27 cellular contexts compared by ENCODE assay signal in genomic region chr3:178343433-178344038, GRCh38.
DNase-seq lines count a peak whose midpoint lies in the region; ATAC-seq and TF ChIP-seq lines count a peak whose summit lies in the region.
"Had no signal": no experiment of that assay in that cellular context is flagged by ENCODE, and none has a peak within 500 bp of the region (broad histone marks: within the 10 kb centered on the region; RNA-seq: fewer than 3 reads in every experiment).

No MANE protein-coding gene starts in this region.

- dilution Hi-C loops in IMR-90 (cut with HindIII; ENCODE audit: low sequenced_read_pairs, unreplicated experiment), result no loop called here

- H3K27ac ChIP-seq in IMR-90 (ENCODE audit: insufficient read depth, low read length), result no peak overlapping the region
- peak overlapping the region in 1 of 5 donors; percentile 16 for H3K27ac ChIP-seq in stomach
- H3K27ac ChIP-seq: adrenal gland, BLaER1, body of pancreas, neural progenitor cell, VCaP had no signal

- no peak overlapping the region for H3K56ac ChIP-seq in IMR-90 (ENCODE audit: extremely low read depth, insufficient read depth, low read length)

- no peaks in the 10 kb centered on the region for H3K27me3 ChIP-seq in IMR-90 (ENCODE audit: control insufficient read depth, insufficient read depth, low read length)
- no peaks in the 10 kb centered on the region for H3K27me3 ChIP-seq in stomach
- H3K27me3 ChIP-seq: adrenal gland, BLaER1, body of pancreas, neural progenitor cell had no signal

- no peak overlapping the region for H3K9ac ChIP-seq in IMR-90 (ENCODE audit: low read depth, low read length)
- H3K9ac ChIP-seq: BLaER1, neural progenitor cell had no signal

- no peak for DNase-seq in IMR-90
- peak; percentile 26 for DNase-seq in epithelial cell of esophagus (ENCODE audit: low read depth)
- DNase-seq in neural crest cell (ENCODE audit: low read depth, low spot score), result no peak
- peak; percentile 87 for DNase-seq in stomach
- no peak for DNase-seq in Calu3
- DNase-seq in NCI-H2171 treated with DMSO at 0.1 percent for 48 hours (lab: John Stamatoyannopoulos, UW), result no peak
- DNase-seq in KBM-7, result no peak
- DNase-seq: activated CD4-positive, alpha-beta T cell treated with anti-CD3 and anti-CD28 coated beads for 48 hours; activated gamma-delta T cell treated with Interleukin-2 at 50 U/mL for 16 hours; activated T-cell treated with anti-CD3 and anti-CD28 coated beads, Interleukin-2, amount 50 U/mL, for 24 hours; adrenal gland; COR-L47; DMS79; GF-D8; HCEC 1CT; islet precursor cell; Kasumi-1; NCI-H1092; NCI-H187; SIG-M5 had no signal

- no peak for TF ChIP-seq RAD21 in IMR-90 (IDR thresholded peaks at IDR 0.05; ENCODE audit: low read length)

- in situ Hi-C loops in IMR-90 (cut with MboI; ENCODE audit: low sequenced_read_pairs) (loop anchor here (25.0 kb wide), 1 partner anchor 1281 kb away; no protein-coding TSS in a partner anchor), KBM-7 (cut with MboI; ENCODE audit: low pct_unique_long_range_greater_than_20kb, low sequenced_read_pairs) (no loop called here)

- 100% methylated on average over 1 of the region's 5 CpGs; no CpG with 5 or more reads in 1 of the 2 experiments for WGBS in IMR-90 (ENCODE audit: extremely low coverage in 2 of 2, insufficient read length in 1 of 2), 2 experiments
- 20 to 69% (median 45%) methylated on average over 5 of the region's 5 CpGs for WGBS in stomach, 5 donors

- no peak overlapping the region for H2AFZ ChIP-seq in IMR-90 (replicated peaks; ENCODE audit: low read length, poor library complexity)
- H2AFZ ChIP-seq: neural progenitor cell had no signal

- peak overlapping the region; percentile 49; the same call in 1 of the 2 replicates for H3K4ac ChIP-seq in IMR-90 (ENCODE audit: low read depth, low read length)

- CTCF ChIA-PET in IMR-90 (lab: Yijun Ruan, JAX) (no interaction called here), Calu3 (lab: Charles Lee) (no interaction called here)

- peak overlapping the region; percentile 47 for H2AK9ac ChIP-seq in IMR-90 (replicated peaks; ENCODE audit: low read depth, low read length, poor library complexity)

- TF ChIP-seq EP300 in stomach (IDR thresholded peaks at IDR 0.05), result no peak

- H4K91ac ChIP-seq in IMR-90 (ENCODE audit: insufficient read depth, low read depth, low read length), result peak overlapping the region; percentile 49; the same call in 1 of the 2 replicates

- H3K79me1 ChIP-seq in IMR-90 (ENCODE audit: low read depth in 1 of 2, low read length in 2 of 2), result no peaks in the 10 kb centered on the region

- H3K4me1 Mint-ChIP-seq in neural crest cell (peaks cover 4% of the 10 kb centered on the region), Calu3 (ENCODE audit: low read depth, unreplicated experiment) (peaks cover 26% of the 10 kb centered on the region)

- H4K8ac ChIP-seq in IMR-90 (ENCODE audit: low read depth in 2 of 2, low read length in 2 of 2), result no peak overlapping the region

- H3K9me3 Mint-ChIP-seq in neural crest cell (no peaks in the 10 kb centered on the region), Calu3 (ENCODE audit: low read depth, unreplicated experiment) (no peaks in the 10 kb centered on the region)
- H3K9me3 Mint-ChIP-seq: activated T-cell treated with anti-CD3 and anti-CD28 coated beads, Interleukin-2, amount 50 U/mL, for 24 hours; neural progenitor cell; stimulated activated naive CD8-positive, alpha-beta T cell treated with anti-CD3 and anti-CD28 coated beads, Interleukin-15, Interleukin-2, amounts not matched to agents 100 ng/mL and 50 ng/mL, for 24 hours had no signal

- H3K18ac ChIP-seq in IMR-90 (ENCODE audit: low read depth, low read length), result no peak overlapping the region

- no peaks in the 10 kb centered on the region for H3K36me3 ChIP-seq in IMR-90 (ENCODE audit: control insufficient read depth, insufficient read depth, low read length)
- no peaks in the 10 kb centered on the region for H3K36me3 ChIP-seq in stomach
- H3K36me3 ChIP-seq: adrenal gland, BLaER1, neural progenitor cell had no signal

- H3K9me3 ChIP-seq in IMR-90 (ENCODE audit: control insufficient read depth, insufficient read depth, low read length) (no peaks in the 10 kb centered on the region), stomach (no peaks in the 10 kb centered on the region)
- H3K9me3 ChIP-seq: adrenal gland, BLaER1, body of pancreas had no signal

- ATAC-seq in IMR-90 (ENCODE audit: low read depth), result no peak
- ATAC-seq: body of pancreas, Panc1 had no signal

- H3K4me3 Mint-ChIP-seq in neural crest cell (no peak overlapping the region), Calu3 (ENCODE audit: low read depth, unreplicated experiment) (no peak overlapping the region)
- H3K4me3 Mint-ChIP-seq: activated T-cell treated with anti-CD3 and anti-CD28 coated beads, Interleukin-2, amount 50 U/mL, for 24 hours; neural progenitor cell; stimulated activated naive CD8-positive, alpha-beta T cell treated with anti-CD3 and anti-CD28 coated beads, Interleukin-15, Interleukin-2, amounts not matched to agents 100 ng/mL and 50 ng/mL, for 24 hours had no signal

- H3K27ac Mint-ChIP-seq in neural crest cell (ENCODE audit: unreplicated experiment) (peak overlapping the region; percentile 43), Calu3 (ENCODE audit: unreplicated experiment) (no peak overlapping the region)
- H3K27ac Mint-ChIP-seq: activated T-cell treated with anti-CD3 and anti-CD28 coated beads, Interleukin-2, amount 50 U/mL, for 24 hours; neural progenitor cell; progenitor cell of endocrine pancreas; stimulated activated naive CD8-positive, alpha-beta T cell treated with anti-CD3 and anti-CD28 coated beads, Interleukin-15, Interleukin-2, amounts not matched to agents 100 ng/mL and 50 ng/mL, for 24 hours had no signal

- no peaks in the 10 kb centered on the region for H4K20me1 ChIP-seq in IMR-90 (ENCODE audit: insufficient read depth, low read length)
- H4K20me1 ChIP-seq: BLaER1 had no signal

- H3K4me2 ChIP-seq in IMR-90 (ENCODE audit: low read depth, low read length), result no peak overlapping the region
- H3K4me2 ChIP-seq: BLaER1, neural progenitor cell had no signal

- H3K4me3 ChIP-seq in IMR-90 (ENCODE audit: insufficient read depth, low read depth, low read length) (no peak overlapping the region), epithelial cell of esophagus (ENCODE audit: low read length) (no peak overlapping the region), stomach (no peak overlapping the region)
- H3K4me3 ChIP-seq: adrenal gland, BLaER1, body of pancreas, neural progenitor cell had no signal

- H3K23ac ChIP-seq in IMR-90 (ENCODE audit: low read depth, low read length), result no peak overlapping the region

- no peak overlapping the region for H3K14ac ChIP-seq in IMR-90 (replicated peaks; ENCODE audit: low read depth, low read length)

- TF ChIP-seq POLR2A in IMR-90 (IDR thresholded peaks at IDR 0.05; ENCODE audit: low read depth, low read length) (no peak), stomach (IDR thresholded peaks at IDR 0.05) (no peak)

- no peaks in the 10 kb centered on the region for H3K27me3 Mint-ChIP-seq in neural crest cell (ENCODE audit: low read depth)
- no peaks in the 10 kb centered on the region for H3K27me3 Mint-ChIP-seq in Calu3 (ENCODE audit: unreplicated experiment)
- H3K27me3 Mint-ChIP-seq: activated T-cell treated with anti-CD3 and anti-CD28 coated beads, Interleukin-2, amount 50 U/mL, for 24 hours; progenitor cell of endocrine pancreas had no signal

- no peak overlapping the region for H2BK5ac ChIP-seq in IMR-90 (ENCODE audit: low read depth, low read length, poor library complexity, severe bottlenecking)

- no TSS peak for BruUV-seq in IMR-90 (replicated peaks; lab: Mats Ljungman, UMichigan)
- BruUV-seq in Calu3 (replicated peaks; lab: Mats Ljungman, UMichigan), result no TSS peak

- peak overlapping the region; percentile 84 for H2BK120ac ChIP-seq in IMR-90 (ENCODE audit: low read depth, low read length)

- intact Hi-C loops in IMR-90 (cut with micrococcal nuclease), result no loop called here
- intact Hi-C loops in stomach (cut with DNase I; ENCODE audit: low total_unique reads), result no loop called here
- intact Hi-C loops in Calu3 (cut with micrococcal nuclease; ENCODE audit: unreplicated experiment), result no loop called here

- H2BK20ac ChIP-seq in IMR-90 (ENCODE audit: low read depth, low read length), result peak overlapping the region; percentile 60

- no peak overlapping the region for H2AK5ac ChIP-seq in IMR-90 (ENCODE audit: low read depth, low read length)

- no peak overlapping the region; the same call in 1 of the 2 replicates for H4K5ac ChIP-seq in IMR-90 (ENCODE audit: low read depth, low read length)

- H3K4me1 ChIP-seq in IMR-90 (ENCODE audit: control insufficient read depth, insufficient read depth, low read length) (peaks cover 2% of the 10 kb centered on the region), stomach (peaks cover 0 to 14% (median 11%) of the 10 kb centered on the region in 4 donors)
- H3K4me1 ChIP-seq: body of pancreas, neural progenitor cell had no signal

- H3K9me1 ChIP-seq in IMR-90 (ENCODE audit: insufficient read depth, low read length), result no peaks in the 10 kb centered on the region; the same call in 1 of the 2 replicates

- H3K36me3 Mint-ChIP-seq in neural crest cell (ENCODE audit: low read depth) (no peaks in the 10 kb centered on the region), Calu3 (ENCODE audit: insufficient read depth, unreplicated experiment) (no peaks in the 10 kb centered on the region)
- H3K36me3 Mint-ChIP-seq: neural progenitor cell had no signal

- TF ChIP-seq CTCF in IMR-90 (conservative IDR thresholded peaks at IDR 0.05; ENCODE audit: low read depth, low read length) (no peak), epithelial cell of esophagus (IDR thresholded peaks at IDR 0.05; ENCODE audit: insufficient read depth, low read depth, low read length, missing control alignments) (no peak), neural crest cell (conservative IDR thresholded peaks at IDR 0.05) (no peak), stomach (IDR thresholded peaks at IDR 0.05) (no peak), Calu3 (IDR thresholded peaks at IDR 0.05; ENCODE audit: unreplicated experiment) (no peak)

- H2BK15ac ChIP-seq in IMR-90 (ENCODE audit: low read depth, low read length), result no peak overlapping the region; the same call in 2 of the 3 replicates

- POLR2A ChIA-PET in IMR-90 (lab: Charles Lee; ENCODE audit: unreplicated experiment), result no interaction called here

TF ChIP-seq in IMR-90, 13 proteins besides CTCF, POLR2A, EP300 and RAD21 (continues in another document):
- TF ChIP-seq MAFK (IDR thresholded peaks at IDR 0.05; ENCODE audit: low read depth, low read length) (no peak), BHLHE40 (IDR thresholded peaks at IDR 0.05; ENCODE audit: low read depth, low read length) (no peak), CEBPB (IDR thresholded peaks at IDR 0.05; ENCODE audit: low read depth, low read length) (no peak), ELK1 (IDR thresholded peaks at IDR 0.05; ENCODE audit: borderline replicate concordance, low read depth, low read length) (no peak)

Comparison
In these comparisons a context has a peak if more than half of its experiments do, and no peak if none do; other contexts are left out.
1. DNase-seq: peak in epithelial cell of esophagus (single experiment) and stomach (single experiment); none in IMR-90 (single experiment), neural crest cell (single experiment), Calu3 (single experiment), NCI-H2171 treated with DMSO at 0.1 percent for 48 hours (single experiment) and KBM-7 (single experiment).